ENCODE assay signal across 1 cellular context in the genomic region with DNA sequence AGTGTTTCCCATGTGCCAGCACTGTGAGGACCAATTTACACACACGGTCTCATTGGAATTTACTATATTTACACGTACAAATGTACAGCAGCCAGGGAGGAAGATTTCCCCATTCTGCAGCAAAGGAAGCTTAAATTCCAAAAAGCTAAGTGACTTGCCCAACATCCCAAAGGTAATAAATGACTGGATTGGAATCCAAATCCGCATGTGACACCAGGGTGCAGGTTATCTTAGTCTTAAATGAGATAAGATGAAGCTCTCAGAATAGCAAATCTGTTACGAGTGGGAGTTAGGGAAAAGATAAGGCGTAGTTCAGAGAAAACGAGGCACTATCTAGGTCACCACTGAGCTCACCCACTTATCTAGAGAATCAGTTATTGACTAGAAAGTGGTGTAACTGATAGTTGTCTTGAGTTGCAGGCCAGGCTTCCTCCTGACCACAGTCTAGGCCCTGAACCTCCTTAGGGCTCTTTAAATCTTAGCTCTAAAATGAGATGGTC.
TF ChIP-seq lines count a peak whose summit lies in the region.

No MANE protein-coding gene starts in this region.

TF ChIP-seq in IMR-90, 13 proteins besides CTCF, POLR2A, EP300 and RAD21 (continued from another document):
- no peak for TF ChIP-seq MAFK (IDR thresholded peaks at IDR 0.05; ENCODE audit: low read depth, low read length)
- no peak for TF ChIP-seq SMC3 (IDR thresholded peaks at IDR 0.05; ENCODE audit: low read depth, low read length)
- TF ChIP-seq, protein P1, sequence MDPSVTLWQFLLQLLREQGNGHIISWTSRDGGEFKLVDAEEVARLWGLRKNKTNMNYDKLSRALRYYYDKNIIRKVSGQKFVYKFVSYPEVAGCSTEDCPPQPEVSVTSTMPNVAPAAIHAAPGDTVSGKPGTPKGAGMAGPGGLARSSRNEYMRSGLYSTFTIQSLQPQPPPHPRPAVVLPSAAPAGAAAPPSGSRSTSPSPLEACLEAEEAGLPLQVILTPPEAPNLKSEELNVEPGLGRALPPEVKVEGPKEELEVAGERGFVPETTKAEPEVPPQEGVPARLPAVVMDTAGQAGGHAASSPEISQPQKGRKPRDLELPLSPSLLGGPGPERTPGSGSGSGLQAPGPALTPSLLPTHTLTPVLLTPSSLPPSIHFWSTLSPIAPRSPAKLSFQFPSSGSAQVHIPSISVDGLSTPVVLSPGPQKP (IDR thresholded peaks at IDR 0.05; ENCODE audit: borderline replicate concordance, low read depth, low read length) = no peak
- TF ChIP-seq, protein P2, sequence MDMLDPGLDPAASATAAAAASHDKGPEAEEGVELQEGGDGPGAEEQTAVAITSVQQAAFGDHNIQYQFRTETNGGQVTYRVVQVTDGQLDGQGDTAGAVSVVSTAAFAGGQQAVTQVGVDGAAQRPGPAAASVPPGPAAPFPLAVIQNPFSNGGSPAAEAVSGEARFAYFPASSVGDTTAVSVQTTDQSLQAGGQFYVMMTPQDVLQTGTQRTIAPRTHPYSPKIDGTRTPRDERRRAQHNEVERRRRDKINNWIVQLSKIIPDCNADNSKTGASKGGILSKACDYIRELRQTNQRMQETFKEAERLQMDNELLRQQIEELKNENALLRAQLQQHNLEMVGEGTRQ (IDR thresholded peaks at IDR 0.05; ENCODE audit: low read depth, low read length) = no peak
- no peak for TF ChIP-seq RCOR1 (IDR thresholded peaks at IDR 0.05; ENCODE audit: insufficient replicate concordance, low read length)
- no peak for TF ChIP-seq RFX5 (IDR thresholded peaks at IDR 0.05; ENCODE audit: low read depth, low read length)
- no peak for TF ChIP-seq FOS (IDR thresholded peaks at IDR 0.05; ENCODE audit: low read depth, low read length)
- no peak for TF ChIP-seq NFE2L2 (IDR thresholded peaks at IDR 0.05; ENCODE audit: low read depth, low read length)
- no peak for TF ChIP-seq MAZ (IDR thresholded peaks at IDR 0.05; ENCODE audit: borderline replicate concordance, low read depth, low read length)
